Comparison of ENCODE assay signal across 10 cellular contexts in the genomic region with DNA sequence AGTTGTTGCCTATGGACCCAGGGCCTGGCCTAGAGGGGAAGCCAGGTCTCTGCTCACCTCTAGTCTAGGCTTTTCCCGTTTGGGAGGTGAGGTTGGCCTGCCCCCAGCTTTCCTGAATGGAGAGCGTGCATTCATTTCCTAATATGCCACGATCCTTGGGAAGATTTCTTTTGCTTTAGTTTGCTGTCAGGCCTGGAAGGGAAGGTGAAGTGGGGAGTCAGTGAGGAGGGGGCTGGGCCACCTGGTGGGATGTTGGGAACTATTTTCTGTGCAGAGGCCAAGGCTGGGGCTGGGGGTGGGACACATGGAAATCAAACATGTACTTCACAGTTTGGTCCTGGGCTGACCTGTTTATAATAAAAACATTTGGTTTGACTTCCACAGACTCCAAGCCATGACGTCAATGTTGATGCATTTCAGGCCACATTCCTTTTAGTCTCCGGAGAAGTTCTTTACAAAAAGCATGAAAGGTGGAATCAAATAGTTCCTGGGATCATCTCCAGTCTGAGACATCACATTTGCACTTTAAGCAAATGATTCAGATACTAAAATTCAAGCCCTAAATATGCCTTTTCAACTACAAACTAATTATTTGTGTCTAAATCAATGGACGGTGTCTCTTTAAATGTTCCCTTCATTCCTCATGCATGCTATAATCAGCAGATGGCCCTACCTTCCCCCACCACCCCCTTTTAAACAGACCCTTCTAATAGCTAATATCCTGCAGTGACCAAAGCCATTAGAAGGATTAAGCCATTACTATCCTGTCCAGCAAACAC. TPM values are rescaled to one million over a fixed set of nuclear protein-coding genes. Genes with fewer than 3 reads are reported as not detected.
A peak's percentile ranks its signal among the peaks of the same experiment; 100 is the strongest.
DNase-seq lines count a peak whose midpoint lies in the region; ATAC-seq and TF ChIP-seq lines count a peak whose summit lies in the region.
"Had no signal": no experiment of that assay in that cellular context is flagged by ENCODE, and none has a peak within 500 bp of the region (broad histone marks: within the 10 kb centered on the region; RNA-seq: fewer than 3 reads in every experiment).

No MANE protein-coding gene starts in this region.

- peak overlapping the region; percentile 58 to 71 for H3K4ac ChIP-seq in mesenchymal stem cell (ENCODE audit: low read depth in 1 of 2, low read length in 2 of 2)

- peak overlapping the region; percentile 89 to 90 for H3K18ac ChIP-seq in mesenchymal stem cell (ENCODE audit: low read depth in 1 of 2, low read length in 2 of 2)

- DNase-seq in NCI-H524 (lab: John Stamatoyannopoulos, UW), result peak; percentile 84 to 92
- DNase-seq in mesenchymal stem cell, result peak; percentile 92
- no peak for DNase-seq in type B pancreatic cell (ENCODE audit: extremely low spot score, unreplicated experiment)
- DNase-seq in AG08396 (ENCODE audit: low spot score), result no peak
- DNase-seq in activated naive CD8-positive, alpha-beta T cell treated with anti-CD3 and anti-CD28 coated beads, Interleukin-2, amount 50 U/mL, for 24 hours, result no peak
- DNase-seq in cerebellar nuclear complex (lab: John Stamatoyannopoulos, UW), result no peak
- no peak for DNase-seq in activated CD4-positive, alpha-beta T cell treated with anti-CD3 and anti-CD28 coated beads, Interleukin-2, amount 10 ng/mL, durations not matched to agents 24 days and 14 days

- no peak overlapping the region for H3K4me2 ChIP-seq in mesenchymal stem cell (ENCODE audit: low read length, poor library complexity, severe bottlenecking)

- peak overlapping the region; percentile 87 for H2BK5ac ChIP-seq in mesenchymal stem cell (ENCODE audit: low read depth, low read length, poor library complexity, severe bottlenecking)

- H2BK15ac ChIP-seq in mesenchymal stem cell (ENCODE audit: low read depth, poor library complexity, severe bottlenecking), result no peak overlapping the region

- WGBS in mesenchymal stem cell, result 8% methylated on average over 6 of the region's 6 CpGs

- H3K4me3 ChIP-seq in mesenchymal stem cell (ENCODE audit: insufficient read depth in 1 of 2, low read depth in 1 of 2, low read length in 2 of 2), result peak overlapping the region in 1 of 2 experiments; percentile 71

- H3K9me3 Mint-ChIP-seq in type B pancreatic cell, result peaks cover 5% of the 10 kb centered on the region
- no peaks in the 10 kb centered on the region for H3K9me3 Mint-ChIP-seq in activated naive CD8-positive, alpha-beta T cell treated with anti-CD3 and anti-CD28 coated beads, Interleukin-2, amount 50 U/mL, for 24 hours
- no peaks in the 10 kb centered on the region for H3K9me3 Mint-ChIP-seq in activated CD4-positive, alpha-beta T cell treated with anti-CD3 and anti-CD28 coated beads, Interleukin-2, amount 10 ng/mL, durations not matched to agents 24 days and 14 days
- H3K9me3 Mint-ChIP-seq: activated CD4-positive, alpha-beta memory T cell treated with anti-CD3 and anti-CD28 coated beads, Interleukin-2, amount 10 ng/mL, durations not matched to agents 7 days and 5 days; immature natural killer cell had no signal

- H4K91ac ChIP-seq in mesenchymal stem cell (ENCODE audit: low read length), result peak overlapping the region; percentile 74

- H3K27ac Mint-ChIP-seq in type B pancreatic cell, result peak overlapping the region; percentile 92
- no peak overlapping the region for H3K27ac Mint-ChIP-seq in activated naive CD8-positive, alpha-beta T cell treated with anti-CD3 and anti-CD28 coated beads, Interleukin-2, amount 50 U/mL, for 24 hours
- no peak overlapping the region for H3K27ac Mint-ChIP-seq in activated CD4-positive, alpha-beta T cell treated with anti-CD3 and anti-CD28 coated beads, Interleukin-2, amount 10 ng/mL, durations not matched to agents 24 days and 14 days
- H3K27ac Mint-ChIP-seq: activated CD4-positive, alpha-beta memory T cell treated with anti-CD3 and anti-CD28 coated beads, Interleukin-2, amount 10 ng/mL, durations not matched to agents 7 days and 5 days had no signal

- peak overlapping the region; percentile 50 for H3K27ac ChIP-seq in cingulate gyrus (ENCODE audit: low read depth, low read length)
- H3K27ac ChIP-seq in mesenchymal stem cell (ENCODE audit: low read length, poor library complexity, severe bottlenecking), result peak overlapping the region; percentile 96

- H3K4me3 Mint-ChIP-seq in type B pancreatic cell, result peak overlapping the region; percentile 73
- no peak overlapping the region for H3K4me3 Mint-ChIP-seq in activated naive CD8-positive, alpha-beta T cell treated with anti-CD3 and anti-CD28 coated beads, Interleukin-2, amount 50 U/mL, for 24 hours
- H3K4me3 Mint-ChIP-seq in activated CD4-positive, alpha-beta T cell treated with anti-CD3 and anti-CD28 coated beads, Interleukin-2, amount 10 ng/mL, durations not matched to agents 24 days and 14 days, result no peak overlapping the region
- H3K4me3 Mint-ChIP-seq: activated CD4-positive, alpha-beta memory T cell treated with anti-CD3 and anti-CD28 coated beads, Interleukin-2, amount 10 ng/mL, durations not matched to agents 7 days and 5 days; immature natural killer cell had no signal

- peak overlapping the region; percentile 95 for H3K9ac ChIP-seq in mesenchymal stem cell (ENCODE audit: low read length)

- TF ChIP-seq CTCF in type B pancreatic cell (conservative IDR thresholded peaks at IDR 0.05), result no peak

- H3K14ac ChIP-seq in mesenchymal stem cell (ENCODE audit: low read length in 2 of 2), result no peak overlapping the region

- peak overlapping the region; percentile 54 for H4K8ac ChIP-seq in mesenchymal stem cell (ENCODE audit: low read length)

- H3K9me3 ChIP-seq in mesenchymal stem cell (ENCODE audit: control insufficient read depth, low read length), result no peaks in the 10 kb centered on the region

- peaks cover 71% of the 10 kb centered on the region for H3K4me1 Mint-ChIP-seq in type B pancreatic cell (ENCODE audit: unreplicated experiment)
- peaks cover 5% of the 10 kb centered on the region for H3K4me1 Mint-ChIP-seq in activated naive CD8-positive, alpha-beta T cell treated with anti-CD3 and anti-CD28 coated beads, Interleukin-2, amount 50 U/mL, for 24 hours
- peaks cover 4% of the 10 kb centered on the region for H3K4me1 Mint-ChIP-seq in activated CD4-positive, alpha-beta T cell treated with anti-CD3 and anti-CD28 coated beads, Interleukin-2, amount 10 ng/mL, durations not matched to agents 24 days and 14 days

- no peaks in the 10 kb centered on the region for H3K36me3 ChIP-seq in mesenchymal stem cell (ENCODE audit: control insufficient read depth in 1 of 2, insufficient read depth in 2 of 2, low read depth in 1 of 2, low read length in 2 of 2)

- H3K27me3 Mint-ChIP-seq in type B pancreatic cell, result peaks cover 16% of the 10 kb centered on the region
- H3K27me3 Mint-ChIP-seq in activated naive CD8-positive, alpha-beta T cell treated with anti-CD3 and anti-CD28 coated beads, Interleukin-2, amount 50 U/mL, for 24 hours, result peaks cover 6% of the 10 kb centered on the region
- peaks cover 5% of the 10 kb centered on the region for H3K27me3 Mint-ChIP-seq in activated CD4-positive, alpha-beta T cell treated with anti-CD3 and anti-CD28 coated beads, Interleukin-2, amount 10 ng/mL, durations not matched to agents 24 days and 14 days

- no peak for ATAC-seq in activated naive CD8-positive, alpha-beta T cell treated with anti-CD3 and anti-CD28 coated beads, Interleukin-2, amount 50 U/mL, for 24 hours

- H2AK5ac ChIP-seq in mesenchymal stem cell (ENCODE audit: low read length, severe bottlenecking), result peak overlapping the region; percentile 75

- H3K4me1 ChIP-seq in mesenchymal stem cell (ENCODE audit: control insufficient read depth, insufficient read depth, low read depth, low read length), result peaks cover 25% of the 10 kb centered on the region

- peak overlapping the region; percentile 80 for H2BK120ac ChIP-seq in mesenchymal stem cell (ENCODE audit: low read depth, low read length)

- H3K27me3 ChIP-seq in mesenchymal stem cell (ENCODE audit: control insufficient read depth in 1 of 2, insufficient read depth in 1 of 2, low read length in 2 of 2), result no peaks in the 10 kb centered on the region

- H2AFZ ChIP-seq in mesenchymal stem cell (ENCODE audit: low read depth, low read length), result no peak overlapping the region

- H3K79me1 ChIP-seq in mesenchymal stem cell (replicated peaks; ENCODE audit: low read length, poor library complexity, severe bottlenecking), result no peaks in the 10 kb centered on the region

- intact Hi-C loops in activated CD4-positive, alpha-beta T cell treated with anti-CD3 and anti-CD28 coated beads, Interleukin-2, amount 10 ng/mL, durations not matched to agents 24 days and 14 days (cut with micrococcal nuclease), result loop anchor here (1.0 to 5.0 kb wide), 3 partner anchors 62 to 180 kb away; no protein-coding TSS in a partner anchor

- H2BK12ac ChIP-seq in mesenchymal stem cell (ENCODE audit: low read length in 2 of 2), result peak overlapping the region; percentile 9 to 92

- no peaks in the 10 kb centered on the region for H3K36me3 Mint-ChIP-seq in type B pancreatic cell
- no peaks in the 10 kb centered on the region for H3K36me3 Mint-ChIP-seq in activated naive CD8-positive, alpha-beta T cell treated with anti-CD3 and anti-CD28 coated beads, Interleukin-2, amount 50 U/mL, for 24 hours (ENCODE audit: low read depth)
- H3K36me3 Mint-ChIP-seq in activated CD4-positive, alpha-beta T cell treated with anti-CD3 and anti-CD28 coated beads, Interleukin-2, amount 10 ng/mL, durations not matched to agents 24 days and 14 days (ENCODE audit: low read depth), result no peaks in the 10 kb centered on the region
- H3K36me3 Mint-ChIP-seq: immature natural killer cell had no signal

- no peak overlapping the region for H3K23ac ChIP-seq in mesenchymal stem cell (ENCODE audit: low read length in 2 of 2)

RNA-seq across cellular contexts. Expression of a gene that starts 41.5 kb away (rescaled TPM):
- polyA plus RNA-seq in mesenchymal stem cell (2013, experiment 1 of 2), result 1.5 TPM
- polyA plus RNA-seq in mesenchymal stem cell (2013, experiment 2 of 2), result 1.6 TPM
- total RNA-seq in type B pancreatic cell (ENCODE audit: low replicate concordance), result 0.36 and 0.40 TPM in 2 replicates
- total RNA-seq in activated CD4-positive, alpha-beta T cell treated with anti-CD3 and anti-CD28 coated beads, Interleukin-2, amount 10 ng/mL, durations not matched to agents 24 days and 14 days, result not detected in 2 replicates
- polyA plus RNA-seq: immature natural killer cell had no signal

Comparison
In these comparisons a context has a peak if more than half of its experiments do, and no peak if none do; other contexts are left out.
1. DNase-seq: peak in NCI-H524 (2 of 2) and mesenchymal stem cell (single experiment); none in type B pancreatic cell (single experiment), AG08396 (single experiment), activated naive CD8-positive, alpha-beta T cell treated with anti-CD3 and anti-CD28 coated beads, Interleukin-2, amount 50 U/mL, for 24 hours (single experiment), cerebellar nuclear complex (0 of 2) and activated CD4-positive, alpha-beta T cell treated with anti-CD3 and anti-CD28 coated beads, Interleukin-2, amount 10 ng/mL, durations not matched to agents 24 days and 14 days (single experiment).